ENCODE assay signal across 22 cellular contexts in the genomic region with DNA sequence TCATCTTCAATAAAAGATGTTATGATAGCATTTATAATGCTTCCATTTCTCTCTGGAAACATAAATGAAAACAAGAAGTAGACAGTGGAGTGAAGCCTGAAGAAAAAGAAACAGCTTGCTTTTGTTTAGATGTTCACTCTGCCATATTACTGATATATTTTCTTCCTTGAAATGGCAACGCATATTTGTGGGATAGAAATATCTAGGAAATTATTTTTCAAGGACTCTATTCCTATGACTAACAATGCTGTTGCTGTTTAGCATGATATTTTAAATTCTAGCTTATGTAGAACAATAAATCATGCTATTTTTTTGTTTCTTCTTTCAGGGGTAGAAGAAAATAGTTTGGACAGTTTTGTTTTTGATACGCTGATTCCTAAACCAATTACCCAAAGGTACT.
"Had no signal": no experiment of that assay in that cellular context is flagged by ENCODE, and none has a peak within 500 bp of the region (broad histone marks: within the 10 kb centered on the region; RNA-seq: fewer than 3 reads in every experiment).

No MANE protein-coding gene starts in this region.

- H3K27me3 ChIP-seq: foreskin keratinocyte, hepatocyte, testis, transverse colon had no signal

- H3K27ac ChIP-seq: foreskin keratinocyte, hepatocyte, parathyroid adenoma, psoas muscle, testis, transverse colon had no signal

- DNase-seq: cortex of kidney; effector memory CD4-positive, alpha-beta T cell; foreskin keratinocyte; head of caudate nucleus; left colon; left ventricle myocardium superior; mesenchymal stem cell; midbrain; naive B cell; occipital lobe; psoas muscle; stimulated activated CD4-positive, alpha-beta T cell treated with anti-CD3 and anti-CD28 coated beads, Interleukin-2, amount 100 ng/mL, for 24 hours; stimulated activated CD4-positive, alpha-beta T cell treated with anti-CD3 and anti-CD28 coated beads, Interleukin-4, amount 100 ng/mL, for 4 hours; stimulated activated naive B cell treated with anti-CD40 and anti-IgM and Interleukin-4, amounts not matched to agents 10 μg/mL and 1 μg/mL and 100 μg/mL, for 72 hours; stimulated activated naive CD8-positive, alpha-beta T cell treated with anti-CD3 and anti-CD28 coated beads, Interleukin-15, amount 100 ng/mL, for 72 hours; testis; transverse colon had no signal

- H3K4me3 ChIP-seq: hepatocyte, lung, psoas muscle, testis, transverse colon had no signal

- H3K4me2 ChIP-seq: hepatocyte had no signal

- H3K36me3 ChIP-seq: transverse colon had no signal

- H2AFZ ChIP-seq: hepatocyte, parathyroid adenoma had no signal

- H3K9me3 ChIP-seq: psoas muscle, testis, transverse colon had no signal

- H3K4me1 ChIP-seq: parathyroid adenoma, psoas muscle, testis, transverse colon had no signal

- H3K9ac ChIP-seq: parathyroid adenoma had no signal

- ATAC-seq: esophagus mucosa; foreskin keratinocyte; left colon; left ventricle myocardium superior; psoas muscle; sciatic nerve; stimulated activated naive B cell treated with anti-CD40 and anti-IgM and Interleukin-4, amounts not matched to agents 10 μg/mL and 1 μg/mL and 100 μg/mL, for 72 hours; stimulated activated naive CD8-positive, alpha-beta T cell treated with anti-CD3 and anti-CD28 coated beads, Interleukin-15, amount 100 ng/mL, for 72 hours had no signal
